8 cellular contexts compared by ENCODE assay signal in the genomic region with DNA sequence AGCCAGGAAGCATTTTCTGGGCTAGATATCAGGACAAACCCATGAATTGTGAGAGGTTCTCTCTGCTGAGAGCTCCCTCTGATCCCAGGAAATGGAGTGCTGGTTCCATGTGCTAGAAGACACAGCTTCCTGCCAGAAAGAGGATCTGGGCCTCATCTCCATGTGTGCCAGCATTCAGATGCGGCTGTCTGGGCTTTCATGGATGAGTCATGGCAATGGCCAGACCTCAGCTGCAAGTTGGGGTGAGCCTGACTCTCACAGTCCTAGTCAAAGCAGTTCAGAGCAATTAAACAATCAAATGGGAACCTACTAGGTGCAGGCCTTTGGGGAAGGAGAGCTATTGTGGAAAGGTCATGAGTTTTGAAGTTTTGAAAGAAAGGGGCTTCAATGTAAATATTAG.
DNase-seq lines count a peak whose midpoint lies in the region; ATAC-seq and TF ChIP-seq lines count a peak whose summit lies in the region.

No MANE protein-coding gene starts in this region.

- CTCF ChIA-PET in activated CD8-positive, alpha-beta T cell treated with anti-CD3 and anti-CD28 coated beads for 36 hours (lab: Charles Lee) = interaction anchor here (0.8 to 2.5 kb wide), 4 partner anchors 11 to 38 kb away, joined by 3 to 10 read pairs (median 4); no protein-coding TSS in a partner anchor

- H3K4me1 Mint-ChIP-seq in HFFc6 (ENCODE audit: low read depth) (peaks cover 45% of the 10 kb centered on the region), mesothelial cell of epicardium (peaks cover 12% of the 10 kb centered on the region)
- H3K4me1 Mint-ChIP-seq in activated CD8-positive, alpha-beta T cell treated with anti-CD3 and anti-CD28 coated beads for 36 hours (ENCODE audit: low read depth) = peaks cover 10% of the 10 kb centered on the region

- TF ChIP-seq CTCF in HFFc6 (IDR thresholded peaks at IDR 0.05) (no peak), VCaP (conservative IDR thresholded peaks at IDR 0.05) (no peak), stomach (IDR thresholded peaks at IDR 0.05) (no peak), mesothelial cell of epicardium (IDR thresholded peaks at IDR 0.05; ENCODE audit: unreplicated experiment) (no peak)
- no peak for TF ChIP-seq CTCF in activated CD8-positive, alpha-beta T cell treated with anti-CD3 and anti-CD28 coated beads for 36 hours (IDR thresholded peaks at IDR 0.05)

- no peaks in the 10 kb centered on the region; the same call in 1 of the 2 replicates for H3K27me3 Mint-ChIP-seq in HFFc6 (ENCODE audit: insufficient read depth)
- H3K27me3 Mint-ChIP-seq in activated CD8-positive, alpha-beta T cell treated with anti-CD3 and anti-CD28 coated beads for 36 hours = no peaks in the 10 kb centered on the region
- no peaks in the 10 kb centered on the region for H3K27me3 Mint-ChIP-seq in mesothelial cell of epicardium (ENCODE audit: low read depth)

- WGBS in right cardiac atrium = 35% methylated on average over 1 of the region's 1 CpG
- WGBS in stomach, 5 donors = 63 to 75% (median 69%) methylated on average over 1 of the region's 1 CpG

- POLR2A ChIA-PET in activated CD8-positive, alpha-beta T cell treated with anti-CD3 and anti-CD28 coated beads for 36 hours (lab: Charles Lee) = interaction anchor here (0.7 to 3.4 kb wide), 2 partner anchors 13 to 15 kb away, joined by 3 to 24 read pairs; no protein-coding TSS in a partner anchor

- H3K36me3 Mint-ChIP-seq in HFFc6 (ENCODE audit: low read depth) (no peaks in the 10 kb centered on the region), mesothelial cell of epicardium (no peaks in the 10 kb centered on the region)
- H3K36me3 Mint-ChIP-seq in activated CD8-positive, alpha-beta T cell treated with anti-CD3 and anti-CD28 coated beads for 36 hours (ENCODE audit: low read depth) = no peaks in the 10 kb centered on the region

- peak overlapping the region; percentile 9; the same call in 1 of the 2 replicates for H3K4me3 Mint-ChIP-seq in HFFc6
- H3K4me3 Mint-ChIP-seq in activated CD8-positive, alpha-beta T cell treated with anti-CD3 and anti-CD28 coated beads for 36 hours = no peak overlapping the region
- no peak overlapping the region for H3K4me3 Mint-ChIP-seq in mesothelial cell of epicardium

- H3K9me3 ChIP-seq in right cardiac atrium (ENCODE audit: control insufficient read depth, low read length) (no peaks in the 10 kb centered on the region), stomach (no peaks in the 10 kb centered on the region)

- TF ChIP-seq POLR2A in stomach (IDR thresholded peaks at IDR 0.05) = no peak

- DNase-seq in HFFc6 (peak; percentile 89), right cardiac atrium (peak in 2 of 3 donors; percentile 66 to 70), stomach (no peak), NCI-H1417 treated with DMSO at 0.1 percent for 48 hours (lab: John Stamatoyannopoulos, UW) (no peak), DMS153 (lab: John Stamatoyannopoulos, UW) (no peak), mesothelial cell of epicardium (ENCODE audit: low spot score in 2 of 2, unreplicated experiment in 2 of 2) (no peak)
- DNase-seq in activated CD8-positive, alpha-beta T cell treated with anti-CD3 and anti-CD28 coated beads for 36 hours = no peak

- H3K4me1 ChIP-seq in right cardiac atrium (ENCODE audit: control insufficient read depth, insufficient read depth, low read length) (peaks cover 4% of the 10 kb centered on the region), stomach (peaks cover 0 to 39% (median 24%) of the 10 kb centered on the region in 4 donors)

- peak overlapping the region; percentile 76 for H3K27ac Mint-ChIP-seq in HFFc6
- no peak overlapping the region for H3K27ac Mint-ChIP-seq in activated CD8-positive, alpha-beta T cell treated with anti-CD3 and anti-CD28 coated beads for 36 hours
- no peak overlapping the region for H3K27ac Mint-ChIP-seq in mesothelial cell of epicardium

- peak; percentile 63 to 81 for ATAC-seq in right cardiac atrium
- no peak for ATAC-seq in activated CD8-positive, alpha-beta T cell treated with anti-CD3 and anti-CD28 coated beads for 36 hours

- no peaks in the 10 kb centered on the region for H3K36me3 ChIP-seq in stomach

- H3K27ac ChIP-seq in VCaP = peak overlapping the region; percentile 77; the same call in 1 of the 2 replicates
- no peak overlapping the region for H3K27ac ChIP-seq in right cardiac atrium (ENCODE audit: low read length)
- peak overlapping the region in 4 of 5 donors; percentile 38 to 74 (median 63) for H3K27ac ChIP-seq in stomach

- H3K4me3 ChIP-seq in right cardiac atrium (ENCODE audit: low read length) (no peak overlapping the region), stomach (no peak overlapping the region)

- H3K27me3 ChIP-seq in right cardiac atrium (ENCODE audit: control insufficient read depth, insufficient read depth) = no peaks in the 10 kb centered on the region
- H3K27me3 ChIP-seq in stomach = no peaks in the 10 kb centered on the region

- TF ChIP-seq EP300 in stomach (IDR thresholded peaks at IDR 0.05) = no peak

- H3K9me3 Mint-ChIP-seq in HFFc6 = no peaks in the 10 kb centered on the region
- H3K9me3 Mint-ChIP-seq in activated CD8-positive, alpha-beta T cell treated with anti-CD3 and anti-CD28 coated beads for 36 hours = no peaks in the 10 kb centered on the region
- no peaks in the 10 kb centered on the region for H3K9me3 Mint-ChIP-seq in mesothelial cell of epicardium

- intact Hi-C loops in right cardiac atrium (cut with DNase I) (no loop called here), stomach (cut with DNase I; ENCODE audit: low total_unique reads) (no loop called here)
- intact Hi-C loops in activated CD8-positive, alpha-beta T cell treated with anti-CD3 and anti-CD28 coated beads for 36 hours (cut with micrococcal nuclease) = no loop called here

Comparison
In these comparisons a context has a peak if more than half of its experiments do, and no peak if none do; other contexts are left out.
1. DNase-seq: peak in HFFc6 (single experiment) and right cardiac atrium (2 of 3); none in stomach (single experiment), NCI-H1417 treated with DMSO at 0.1 percent for 48 hours (single experiment), DMS153 (single experiment), activated CD8-positive, alpha-beta T cell treated with anti-CD3 and anti-CD28 coated beads for 36 hours (single experiment) and mesothelial cell of epicardium (0 of 2).